ENCODE assay signal across 21 cellular contexts in the genomic region with DNA sequence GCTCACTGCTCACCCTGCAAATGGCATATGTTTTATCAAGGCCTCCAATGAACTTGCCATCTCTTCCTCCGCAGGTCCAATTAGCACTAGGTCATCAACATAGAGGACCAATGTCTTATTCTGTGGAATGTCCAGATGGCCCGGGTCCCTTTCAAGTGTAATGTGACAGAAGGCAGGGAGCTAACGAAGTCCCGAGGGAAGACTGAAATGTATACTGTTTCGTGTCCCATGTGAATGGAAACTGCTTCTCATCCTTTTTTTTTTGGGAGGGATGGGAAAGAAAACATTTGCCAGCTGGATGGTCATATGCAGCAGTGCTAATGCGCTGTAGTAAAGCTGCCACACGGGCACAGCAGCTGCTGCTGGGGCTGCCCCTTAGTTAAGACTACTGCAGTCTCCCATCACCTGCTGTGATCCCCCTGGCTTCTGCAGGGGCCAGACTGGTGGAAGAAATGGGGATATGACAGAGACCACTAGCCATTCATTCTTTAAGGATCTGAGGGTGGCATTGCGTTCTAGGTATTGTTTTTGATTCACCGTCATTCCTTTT.
"Had no signal": no experiment of that assay in that cellular context is flagged by ENCODE, and none has a peak within 500 bp of the region (broad histone marks: within the 10 kb centered on the region; RNA-seq: fewer than 3 reads in every experiment).

No MANE protein-coding gene starts in this region.

- H3K4me3 ChIP-seq: ascending aorta, breast epithelium, gastrocnemius medialis, heart right ventricle, mucosa of descending colon, neural progenitor cell, prostate gland, skin epidermis, stomach had no signal

- H3K4me2 ChIP-seq: neural progenitor cell had no signal

- H3K27me3 Mint-ChIP-seq: activated naive CD4-positive, alpha-beta T cell treated with anti-CD3 and anti-CD28 coated beads, Interleukin-2, amount 50 U/mL, for 24 hours; naive thymus-derived CD4-positive, alpha-beta T cell; type B pancreatic cell had no signal

- H3K27me3 ChIP-seq: ascending aorta, breast epithelium, gastrocnemius medialis, neural progenitor cell, stomach had no signal

- H3K4me3 Mint-ChIP-seq: activated naive CD4-positive, alpha-beta T cell treated with anti-CD3 and anti-CD28 coated beads, Interleukin-2, amount 50 U/mL, for 24 hours; naive thymus-derived CD4-positive, alpha-beta T cell; neural progenitor cell; type B pancreatic cell had no signal

- H3K9ac ChIP-seq: neural progenitor cell had no signal

- H3K9me3 Mint-ChIP-seq: activated naive CD4-positive, alpha-beta T cell treated with anti-CD3 and anti-CD28 coated beads, Interleukin-2, amount 50 U/mL, for 24 hours; neural progenitor cell had no signal

- DNase-seq: activated CD4-positive, alpha-beta T cell treated with anti-CD3 and anti-CD28 coated beads for 48 hours; activated CD4-positive, CD25-positive, alpha-beta regulatory T cell; activated CD8-positive, alpha-beta memory T cell treated with anti-CD3 and anti-CD28 coated beads, Interleukin-2, amount 50 U/mL, for 4 hours; activated effector memory CD4-positive, alpha-beta T cell treated with anti-CD3 and anti-CD28 coated beads, Interleukin-2, amount 50 U/mL, for 16 hours; activated T-cell treated with anti-CD3 and anti-CD28 coated beads, Interleukin-2, amount 50 U/mL, for 48 hours; effector CD4-positive, alpha-beta T cell; gastrocnemius medialis; heart right ventricle; left ventricle myocardium superior; mucosa of descending colon; naive thymus-derived CD4-positive, alpha-beta T cell; right cardiac atrium; stomach; T-helper 9 cell had no signal

- H3K4me1 ChIP-seq: ascending aorta, breast epithelium, gastrocnemius medialis, heart right ventricle, prostate gland, stomach had no signal

- H3K27ac ChIP-seq: ascending aorta, breast epithelium, gastrocnemius medialis, heart right ventricle, neural progenitor cell, prostate gland, skin epidermis, stomach had no signal

- H3K36me3 Mint-ChIP-seq: activated naive CD4-positive, alpha-beta T cell treated with anti-CD3 and anti-CD28 coated beads, Interleukin-2, amount 50 U/mL, for 24 hours; naive thymus-derived CD4-positive, alpha-beta T cell; neural progenitor cell; type B pancreatic cell had no signal

- H3K27ac Mint-ChIP-seq: activated naive CD4-positive, alpha-beta T cell treated with anti-CD3 and anti-CD28 coated beads, Interleukin-2, amount 50 U/mL, for 24 hours; naive thymus-derived CD4-positive, alpha-beta T cell; neural progenitor cell; type B pancreatic cell had no signal

- H3K36me3 ChIP-seq: ascending aorta, breast epithelium, gastrocnemius medialis, heart right ventricle, neural progenitor cell, prostate gland, stomach had no signal

- H2AFZ ChIP-seq: neural progenitor cell had no signal

- H3K9me3 ChIP-seq: ascending aorta, breast epithelium, gastrocnemius medialis, heart right ventricle, mucosa of descending colon, prostate gland, stomach had no signal
